In the genomic region with DNA sequence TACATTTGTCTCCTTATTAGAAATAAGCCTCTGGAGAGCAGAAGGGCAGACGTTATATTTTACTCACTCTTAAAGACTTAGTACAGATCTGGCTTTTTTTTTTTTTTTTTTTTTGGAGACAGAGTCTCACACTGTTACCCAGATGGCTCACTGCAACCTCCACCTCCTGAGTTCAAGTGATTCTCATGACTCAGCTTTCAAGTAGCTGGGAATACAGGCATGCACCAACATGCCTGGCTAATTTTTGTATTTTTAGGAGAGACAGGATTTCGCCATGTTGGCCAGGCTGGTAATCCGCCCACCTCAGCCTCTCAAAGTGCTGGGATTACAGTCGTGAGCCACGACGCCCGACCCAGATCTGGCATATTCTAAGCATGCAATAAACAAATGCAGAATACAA, we compare ENCODE assay signal across 1 cellular context.
A peak's percentile ranks its signal among the peaks of the same experiment; 100 is the strongest.
TF ChIP-seq lines count a peak whose summit lies in the region.

No MANE protein-coding gene starts in this region.

TF ChIP-seq in HepG2, 621 proteins besides CTCF, POLR2A, EP300 and RAD21:
- 0 out of 2 replicates have a peak, but pooled peaks have one; percentile 24 for TF ChIP-seq FOSL2 (CRISPR knock-in tag; IDR thresholded peaks at IDR 0.05)
- TF ChIP-seq SOX6 (IDR thresholded peaks at IDR 0.05): no peak
- TF ChIP-seq SOX6 (CRISPR knock-in tag; IDR thresholded peaks at IDR 0.05): no peak
TF ChIP-seq in HepG2: peak in this region for 1.
